8 cellular contexts compared by ENCODE assay signal in the genomic region with DNA sequence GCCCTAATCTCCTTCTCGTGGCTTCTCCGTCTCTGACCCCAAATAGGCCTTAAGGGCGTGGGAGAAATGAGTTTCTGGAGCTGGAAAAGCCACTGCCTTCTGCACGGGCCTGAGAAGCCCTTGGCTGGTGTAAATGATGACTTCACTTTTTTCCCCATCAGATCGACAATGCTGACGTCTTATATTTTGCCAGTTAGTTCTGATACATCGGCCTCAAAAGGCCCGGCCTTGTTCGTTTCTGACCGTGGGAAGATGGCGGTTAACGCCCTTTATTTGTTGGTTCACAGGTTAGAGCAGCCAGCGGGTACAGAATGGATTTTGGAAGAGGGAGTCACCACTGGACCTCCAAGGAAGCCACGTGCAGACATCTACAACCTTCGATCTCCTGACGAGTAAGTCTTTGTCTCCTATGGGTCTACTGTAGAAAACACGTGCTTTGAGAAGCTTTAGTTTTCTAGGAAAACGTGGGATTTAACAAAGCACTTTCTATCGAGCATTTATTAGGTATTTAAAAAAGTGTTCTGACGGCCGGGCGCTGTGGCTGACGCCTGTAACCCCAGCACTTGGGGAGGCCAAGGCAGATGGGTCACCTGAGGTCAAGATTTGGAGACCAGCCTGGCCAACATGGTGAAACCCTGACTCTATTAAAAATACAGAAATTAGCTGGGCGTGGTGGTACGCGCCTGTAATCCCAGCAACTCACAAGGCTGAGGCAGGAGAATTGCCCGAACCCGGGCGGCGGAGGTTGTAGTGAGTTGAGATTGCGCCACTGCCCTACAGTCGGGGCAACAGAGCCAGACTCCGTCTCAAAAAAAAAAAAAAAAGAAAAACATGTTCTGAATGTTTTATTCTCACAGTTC. TPM values are rescaled to one million over a fixed set of nuclear protein-coding genes. Genes with fewer than 3 reads are reported as not detected.
DNase-seq lines count a peak whose midpoint lies in the region; ATAC-seq and TF ChIP-seq lines count a peak whose summit lies in the region.

No MANE protein-coding gene starts in this region.

- peaks cover 25% of the 10 kb centered on the region for H3K4me1 ChIP-seq in mucosa of descending colon (ENCODE audit: low read depth)
- H3K4me1 ChIP-seq in urinary bladder (ENCODE audit: insufficient read depth): peaks cover 4% of the 10 kb centered on the region

- intact Hi-C loops in mucosa of descending colon (cut with DNase I, micrococcal nuclease): no loop called here

- TF ChIP-seq CTCF in coronary artery (IDR thresholded peaks at IDR 0.05): no peak
- no peak for TF ChIP-seq CTCF in mucosa of descending colon (IDR thresholded peaks at IDR 0.05)

- H3K36me3 ChIP-seq in mucosa of descending colon (ENCODE audit: low read depth): peaks cover 35% of the 10 kb centered on the region
- H3K36me3 ChIP-seq in urinary bladder (ENCODE audit: insufficient read depth): peaks cover 17% of the 10 kb centered on the region

- ATAC-seq in SK-N-SH treated with all-trans-retinoic acid at 6 μM for 48 hours: no peak
- no peak for ATAC-seq in mucosa of descending colon
- ATAC-seq in HG02938 (IDR thresholded peaks at IDR 0.05; ENCODE audit: unreplicated experiment): no peak
- no peak for ATAC-seq in HG03354 (IDR thresholded peaks at IDR 0.05; ENCODE audit: poor library complexity, severe bottlenecking, unreplicated experiment)

- H3K4me3 ChIP-seq in coronary artery (peak overlapping the region; percentile 95), mucosa of descending colon (peak overlapping the region; percentile 82), urinary bladder (ENCODE audit: low read depth, low read length) (peak overlapping the region; percentile 63)

- peaks cover 43% of the 10 kb centered on the region for H3K9me3 ChIP-seq in mucosa of descending colon

- peak; percentile 53 for DNase-seq in activated CD4-positive, alpha-beta T cell treated with anti-CD3 and anti-CD28 coated beads for 48 hours
- DNase-seq in activated CD4-positive, alpha-beta T cell treated with anti-CD3 and anti-CD28 coated beads for 1 hour: no peak
- DNase-seq in coronary artery (ENCODE audit: low spot score): no peak
- DNase-seq in mucosa of descending colon: peak; percentile 35 to 56 (median 49)

- 14% methylated on average over 33 of the region's 33 CpGs for WGBS in urinary bladder

- H3K27ac ChIP-seq in coronary artery: peak overlapping the region; percentile 96 to 99
- peak overlapping the region; percentile 43 for H3K27ac ChIP-seq in urinary bladder (ENCODE audit: low read depth)

TF ChIP-seq in SK-N-SH treated with all-trans-retinoic acid at 6 μM for 48 hours, 23 proteins besides CTCF, POLR2A, EP300 and RAD21:
- TF ChIP-seq BACH2 (CRISPR knock-in tag; IDR thresholded peaks at IDR 0.05; ENCODE audit: borderline replicate concordance) (no peak), ZFP30 (CRISPR knock-in tag; IDR thresholded peaks at IDR 0.05) (no peak), ESRRG (CRISPR knock-in tag; IDR thresholded peaks at IDR 0.05) (0 out of 2 replicates have a peak, but pooled peaks have one; percentile 40), ZNF70 (CRISPR knock-in tag; IDR thresholded peaks at IDR 0.05) (no peak)
- TF ChIP-seq, protein P1, sequence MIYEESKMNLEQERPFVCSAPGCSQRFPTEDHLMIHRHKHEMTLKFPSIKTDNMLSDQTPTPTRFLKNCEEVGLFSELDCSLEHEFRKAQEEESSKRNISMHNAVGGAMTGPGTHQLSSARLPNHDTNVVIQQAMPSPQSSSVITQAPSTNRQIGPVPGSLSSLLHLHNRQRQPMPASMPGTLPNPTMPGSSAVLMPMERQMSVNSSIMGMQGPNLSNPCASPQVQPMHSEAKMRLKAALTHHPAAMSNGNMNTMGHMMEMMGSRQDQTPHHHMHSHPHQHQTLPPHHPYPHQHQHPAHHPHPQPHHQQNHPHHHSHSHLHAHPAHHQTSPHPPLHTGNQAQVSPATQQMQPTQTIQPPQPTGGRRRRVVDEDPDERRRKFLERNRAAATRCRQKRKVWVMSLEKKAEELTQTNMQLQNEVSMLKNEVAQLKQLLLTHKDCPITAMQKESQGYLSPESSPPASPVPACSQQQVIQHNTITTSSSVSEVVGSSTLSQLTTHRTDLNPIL (CRISPR knock-in tag; IDR thresholded peaks at IDR 0.05; ENCODE audit: low read depth): no peak

RNA-seq across cellular contexts. Expression of a gene that starts 1.2 kb away (rescaled TPM):
- total RNA-seq in mucosa of descending colon (10 to 100 TPM; 33.6 to 36.4 (median 35.5) TPM), urinary bladder (22.2 TPM)
- 17.2 TPM for polyA plus RNA-seq in urinary bladder

RNA-seq across cellular contexts. Expression of a gene that starts 59.8 kb away (rescaled TPM):
- total RNA-seq in mucosa of descending colon (10 to 100 TPM; 27.1 to 32.8 (median 32.5) TPM), urinary bladder (17.9 TPM)
- polyA plus RNA-seq in urinary bladder: 36.1 TPM

Comparison
In these comparisons a context has a peak if more than half of its experiments do, and no peak if none do; other contexts are left out.
1. DNase-seq: peak in activated CD4-positive, alpha-beta T cell treated with anti-CD3 and anti-CD28 coated beads for 48 hours (single experiment) and mucosa of descending colon (3 of 3); none in activated CD4-positive, alpha-beta T cell treated with anti-CD3 and anti-CD28 coated beads for 1 hour (single experiment) and coronary artery (single experiment).
2. Peak in every context shown above with its lines, with median percentiles within 50 percentile points of each other: H3K4me3 ChIP-seq.